ENCODE assay signal across 16 cellular contexts in genomic region chr14:75800792-75801191, GRCh38.
DNase-seq lines count a peak whose midpoint lies in the region; ATAC-seq and TF ChIP-seq lines count a peak whose summit lies in the region.
"Had no signal": no experiment of that assay in that cellular context is flagged by ENCODE, and none has a peak within 500 bp of the region (broad histone marks: within the 10 kb centered on the region; RNA-seq: fewer than 3 reads in every experiment).

No MANE protein-coding gene starts in this region.

- H3K4me3 Mint-ChIP-seq in GM23338 = peak overlapping the region; percentile 69; the same call in 2 of the 3 replicates
- H3K4me3 Mint-ChIP-seq: central memory CD8-positive, alpha-beta T cell had no signal

- TF ChIP-seq CTCF in C4-2B (conservative IDR thresholded peaks at IDR 0.05) = peak; percentile 33
- peak; percentile 68 to 72 for TF ChIP-seq CTCF in GM23338 (conservative IDR thresholded peaks at IDR 0.05; ENCODE audit: low read depth in 2 of 2)
- TF ChIP-seq CTCF in OCI-LY7 (conservative IDR thresholded peaks at IDR 0.05; ENCODE audit: low read length) = peak; percentile 60
- peak; percentile 28 for TF ChIP-seq CTCF in epithelial cell of proximal tubule (conservative IDR thresholded peaks at IDR 0.05; ENCODE audit: low read depth, low read length)

- H3K36me3 Mint-ChIP-seq in GM23338 (ENCODE audit: low read depth) = peaks cover 30% of the 10 kb centered on the region

- POLR2A ChIA-PET in OCI-LY7 (lab: Charles Lee) = interaction anchor here (0.6 kb wide), 1 partner anchor 118 kb away, joined by 3 read pairs; no protein-coding TSS in a partner anchor

- ATAC-seq in GM23338 = peak; percentile 93
- ATAC-seq in left cardiac atrium = no peak

- 0 out of 2 replicates have a peak, but pooled peaks cover 4% of the 10 kb centered on the region for H3K9me3 ChIP-seq in OCI-LY7 (ENCODE audit: low read length)

- DNase-seq in GM23338 (ENCODE audit: low spot score) (peak; percentile 82), OCI-LY7 (ENCODE audit: low spot score) (no peak), epithelial cell of proximal tubule (ENCODE audit: low read depth) (no peak), NCI-H1694 treated with DMSO at 0.1 percent for 48 hours (lab: John Stamatoyannopoulos, UW) (no peak), NCI-H128 (lab: John Stamatoyannopoulos, UW; ENCODE audit: unreplicated experiment) (no peak), HT-29 (ENCODE audit: low spot score) (no peak), left cardiac atrium (no peak)
- DNase-seq: activated effector memory CD4-positive, alpha-beta T cell treated with anti-CD3 and anti-CD28 coated beads, Interleukin-2, amount 50 U/mL, for 16 hours; effector memory CD4-positive, alpha-beta T cell; hippocampal formation; NCI-H187; NCI-H524 treated with DMSO at 0.1 percent for 48 hours; sigmoid colon; SW 1271 had no signal

- no peaks in the 10 kb centered on the region for H3K79me2 ChIP-seq in GM23338 (replicated peaks; ENCODE audit: insufficient read depth)
- no peaks in the 10 kb centered on the region for H3K79me2 ChIP-seq in OCI-LY7 (ENCODE audit: insufficient read depth, low read depth, low read length)

- intact Hi-C loops in OCI-LY7 (cut with micrococcal nuclease; ENCODE audit: unreplicated experiment) = no loop called here
- intact Hi-C loops in left cardiac atrium (cut with DNase I) = loop anchor here in 1 of 2 donors (10.0 kb wide), 1 partner anchor 184 kb away; the partner anchor contains the start of genes IFT43 and TGFB3

- CTCF ChIA-PET in OCI-LY7 (lab: Charles Lee; ENCODE audit: unreplicated experiment) = no interaction called here

- H3K4me1 ChIP-seq in GM23338 (ENCODE audit: insufficient read depth) (peaks cover 11% of the 10 kb centered on the region; the same call in 1 of the 2 replicates), OCI-LY7 (ENCODE audit: insufficient read depth, low read length, poor library complexity, severe bottlenecking) (no peaks in the 10 kb centered on the region)

- H3K27ac ChIP-seq in C4-2B = no peak overlapping the region
- H3K27ac ChIP-seq in GM23338 (ENCODE audit: low read depth) = no peak overlapping the region
- no peak overlapping the region for H3K27ac ChIP-seq in OCI-LY7 (ENCODE audit: low read depth, low read length, poor library complexity, severe bottlenecking)
- H3K27ac ChIP-seq: sigmoid colon had no signal

- H3K27ac Mint-ChIP-seq in GM23338 = peak overlapping the region; percentile 93

- H2AFZ ChIP-seq in GM23338 (no peak overlapping the region), OCI-LY7 (ENCODE audit: low read length) (no peak overlapping the region)

- no peaks in the 10 kb centered on the region for H3K27me3 Mint-ChIP-seq in GM23338 (ENCODE audit: insufficient read depth, low read depth, poor library complexity)
- H3K27me3 Mint-ChIP-seq: central memory CD8-positive, alpha-beta T cell had no signal

- H3K9me2 ChIP-seq in GM23338 (ENCODE audit: insufficient read depth) (no peaks in the 10 kb centered on the region), OCI-LY7 (ENCODE audit: insufficient read depth, low read length) (no peaks in the 10 kb centered on the region)

- H3K27me3 ChIP-seq in GM23338 (ENCODE audit: insufficient read depth) = no peaks in the 10 kb centered on the region
- H3K27me3 ChIP-seq: sigmoid colon had no signal

- no peaks in the 10 kb centered on the region for H3K9me3 Mint-ChIP-seq in GM23338

- no peak overlapping the region for H3K4me3 ChIP-seq in GM23338
- no peak overlapping the region for H3K4me3 ChIP-seq in OCI-LY7 (ENCODE audit: low read depth, low read length, poor library complexity, severe bottlenecking)
- H3K4me3 ChIP-seq in epithelial cell of proximal tubule (ENCODE audit: low read depth, low read length) = no peak overlapping the region
- H3K4me3 ChIP-seq: sigmoid colon had no signal

- H4K20me1 ChIP-seq in GM23338 (replicated peaks; ENCODE audit: insufficient read depth) = no peaks in the 10 kb centered on the region
- H4K20me1 ChIP-seq in OCI-LY7 (ENCODE audit: insufficient read depth, low read length) = no peaks in the 10 kb centered on the region

- no peaks in the 10 kb centered on the region for H3F3A ChIP-seq in GM23338 (replicated peaks; ENCODE audit: low read depth)

- no peaks in the 10 kb centered on the region for H3K36me3 ChIP-seq in GM23338 (ENCODE audit: insufficient read depth)
- peaks cover 28% of the 10 kb centered on the region; the same call in 1 of the 2 replicates for H3K36me3 ChIP-seq in OCI-LY7 (ENCODE audit: insufficient read depth, low read length)
- H3K36me3 ChIP-seq: sigmoid colon had no signal

- peaks cover 20% of the 10 kb centered on the region for H3K4me1 Mint-ChIP-seq in GM23338
- H3K4me1 Mint-ChIP-seq: central memory CD8-positive, alpha-beta T cell had no signal

- H3K4me2 ChIP-seq in GM23338 (no peak overlapping the region), OCI-LY7 (ENCODE audit: low read length) (no peak overlapping the region)

- BruUV-seq in OCI-LY7 (replicated peaks; lab: Mats Ljungman, UMichigan) = no TSS peak

TF ChIP-seq in GM23338, 12 proteins besides CTCF, POLR2A, EP300 and RAD21:
- TF ChIP-seq NANOG (IDR thresholded peaks at IDR 0.05; ENCODE audit: borderline replicate concordance) (no peak), STAT1 (IDR thresholded peaks at IDR 0.05; ENCODE audit: unreplicated experiment) (no peak), CREB1 (CRISPR knock-in tag; IDR thresholded peaks at IDR 0.05; ENCODE audit: low read depth) (no peak), ZNF331 (CRISPR knock-in tag; IDR thresholded peaks at IDR 0.05; ENCODE audit: low read depth) (peak; percentile 57)
